In genomic region chr4:76799139-76799538, GRCh38 we compare ENCODE assay signal across 18 cellular contexts.
"Had no signal": no experiment of that assay in that cellular context is flagged by ENCODE, and none has a peak within 500 bp of the region (broad histone marks: within the 10 kb centered on the region; RNA-seq: fewer than 3 reads in every experiment).

No MANE protein-coding gene starts in this region.

- ATAC-seq: effector memory CD8-positive, alpha-beta T cell; lower lobe of right lung; naive thymus-derived CD4-positive, alpha-beta T cell; right cardiac atrium; stimulated activated naive B cell treated with anti-CD40 and anti-IgM and Interleukin-4, amounts not matched to agents 10 μg/mL and 1 μg/mL and 100 μg/mL, for 72 hours had no signal

- H3K79me2 ChIP-seq: hepatocyte had no signal

- H3K27me3 ChIP-seq: hepatocyte, transverse colon had no signal

- H3K27ac ChIP-seq: coronary artery, hepatocyte, lower lobe of right lung, spleen, transverse colon had no signal

- H3K4me1 ChIP-seq: transverse colon had no signal

- H3K4me1 Mint-ChIP-seq: activated CD4-positive, alpha-beta T cell treated with anti-CD3 and anti-CD28 coated beads, Interleukin-2, amount 10 ng/mL, durations not matched to agents 24 days and 14 days; activated naive CD4-positive, alpha-beta T cell treated with anti-CD3 and anti-CD28 coated beads, Interleukin-2, amount 10 ng/mL, durations not matched to agents 7 days and 5 days; naive thymus-derived CD4-positive, alpha-beta T cell; stimulated activated naive B cell treated with anti-CD40 and anti-IgM and Interleukin-4, amounts not matched to agents 10 μg/mL and 1 μg/mL and 100 μg/mL, for 72 hours had no signal

- H3K9me3 ChIP-seq: lower lobe of right lung, spleen, transverse colon had no signal

- DNase-seq: activated CD4-positive, alpha-beta T cell treated with anti-CD3 and anti-CD28 coated beads, Interleukin-2, amount 10 ng/mL, durations not matched to agents 24 days and 14 days; activated CD8-positive, alpha-beta memory T cell treated with anti-CD3 and anti-CD28 coated beads for 24 hours; activated naive CD4-positive, alpha-beta T cell treated with anti-CD3 and anti-CD28 coated beads, Interleukin-2, amount 10 ng/mL, durations not matched to agents 7 days and 5 days; central memory CD4-positive, alpha-beta T cell; effector memory CD8-positive, alpha-beta T cell; kidney glomerular epithelial cell; lower lobe of right lung; naive thymus-derived CD4-positive, alpha-beta T cell; nucleus accumbens; right cardiac atrium; spleen; stimulated activated CD4-positive, alpha-beta T cell treated with anti-CD3 and anti-CD28 coated beads, Interleukin-1b, Interleukin-23, amount 100 ng/mL, for 48 hours; stimulated activated naive B cell treated with anti-CD40 and anti-IgM and Interleukin-4, amounts not matched to agents 10 μg/mL and 1 μg/mL and 100 μg/mL, for 72 hours; substantia nigra; transverse colon had no signal

- H2AFZ ChIP-seq: hepatocyte had no signal

- H3K9me3 Mint-ChIP-seq: activated CD4-positive, alpha-beta T cell treated with anti-CD3 and anti-CD28 coated beads, Interleukin-2, amount 10 ng/mL, durations not matched to agents 24 days and 14 days; activated naive CD4-positive, alpha-beta T cell treated with anti-CD3 and anti-CD28 coated beads, Interleukin-2, amount 10 ng/mL, durations not matched to agents 7 days and 5 days; effector memory CD8-positive, alpha-beta T cell had no signal

- H3K4me3 Mint-ChIP-seq: activated CD4-positive, alpha-beta T cell treated with anti-CD3 and anti-CD28 coated beads, Interleukin-2, amount 10 ng/mL, durations not matched to agents 24 days and 14 days; activated naive CD4-positive, alpha-beta T cell treated with anti-CD3 and anti-CD28 coated beads, Interleukin-2, amount 10 ng/mL, durations not matched to agents 7 days and 5 days; effector memory CD8-positive, alpha-beta T cell; naive thymus-derived CD4-positive, alpha-beta T cell; stimulated activated naive B cell treated with anti-CD40 and anti-IgM and Interleukin-4, amounts not matched to agents 10 μg/mL and 1 μg/mL and 100 μg/mL, for 72 hours had no signal

- H3K36me3 ChIP-seq: lower lobe of right lung, spleen, transverse colon had no signal

- H3K36me3 Mint-ChIP-seq: activated naive CD4-positive, alpha-beta T cell treated with anti-CD3 and anti-CD28 coated beads, Interleukin-2, amount 10 ng/mL, durations not matched to agents 7 days and 5 days; naive thymus-derived CD4-positive, alpha-beta T cell; stimulated activated naive B cell treated with anti-CD40 and anti-IgM and Interleukin-4, amounts not matched to agents 10 μg/mL and 1 μg/mL and 100 μg/mL, for 72 hours had no signal

- H3K4me3 ChIP-seq: coronary artery, hepatocyte, lower lobe of right lung, spleen, transverse colon had no signal

- H3K27ac Mint-ChIP-seq: activated CD4-positive, alpha-beta T cell treated with anti-CD3 and anti-CD28 coated beads, Interleukin-2, amount 10 ng/mL, durations not matched to agents 24 days and 14 days; activated naive CD4-positive, alpha-beta T cell treated with anti-CD3 and anti-CD28 coated beads, Interleukin-2, amount 10 ng/mL, durations not matched to agents 7 days and 5 days; effector memory CD8-positive, alpha-beta T cell; naive thymus-derived CD4-positive, alpha-beta T cell; progenitor cell of endocrine pancreas; stimulated activated naive B cell treated with anti-CD40 and anti-IgM and Interleukin-4, amounts not matched to agents 10 μg/mL and 1 μg/mL and 100 μg/mL, for 72 hours had no signal

- H3K4me2 ChIP-seq: hepatocyte had no signal
